In the genomic region with DNA sequence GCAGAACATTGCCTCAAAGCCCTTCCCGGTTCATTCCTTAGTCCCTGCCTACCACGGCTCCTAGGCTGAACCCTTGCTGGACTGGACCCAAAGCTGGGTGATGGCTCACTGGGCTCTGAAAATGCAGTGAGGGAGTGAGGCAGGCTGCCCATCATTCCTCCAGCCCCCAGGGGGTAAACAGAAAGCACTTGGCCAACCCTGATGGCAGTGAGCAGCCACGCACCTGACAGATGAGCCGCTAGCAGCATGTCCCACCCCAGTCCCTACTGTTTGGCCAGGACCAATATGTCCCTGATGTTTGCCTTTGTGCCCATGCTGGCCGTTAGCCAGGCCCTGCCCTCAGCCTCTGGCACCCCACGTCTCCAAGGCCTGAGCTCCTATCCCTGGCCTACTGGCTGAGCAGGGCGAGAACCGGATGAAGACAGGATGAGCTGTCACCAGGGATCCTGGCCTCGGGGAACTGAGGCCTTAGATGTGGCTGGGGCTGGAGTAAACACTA, we compare ENCODE assay signal across 1 cellular context.
TF ChIP-seq lines count a peak whose summit lies in the region.

No MANE protein-coding gene starts in this region.

TF ChIP-seq in HepG2, 621 proteins besides CTCF, POLR2A, EP300 and RAD21 (continued from another document and continues in another):
- TF ChIP-seq, protein P1, sequence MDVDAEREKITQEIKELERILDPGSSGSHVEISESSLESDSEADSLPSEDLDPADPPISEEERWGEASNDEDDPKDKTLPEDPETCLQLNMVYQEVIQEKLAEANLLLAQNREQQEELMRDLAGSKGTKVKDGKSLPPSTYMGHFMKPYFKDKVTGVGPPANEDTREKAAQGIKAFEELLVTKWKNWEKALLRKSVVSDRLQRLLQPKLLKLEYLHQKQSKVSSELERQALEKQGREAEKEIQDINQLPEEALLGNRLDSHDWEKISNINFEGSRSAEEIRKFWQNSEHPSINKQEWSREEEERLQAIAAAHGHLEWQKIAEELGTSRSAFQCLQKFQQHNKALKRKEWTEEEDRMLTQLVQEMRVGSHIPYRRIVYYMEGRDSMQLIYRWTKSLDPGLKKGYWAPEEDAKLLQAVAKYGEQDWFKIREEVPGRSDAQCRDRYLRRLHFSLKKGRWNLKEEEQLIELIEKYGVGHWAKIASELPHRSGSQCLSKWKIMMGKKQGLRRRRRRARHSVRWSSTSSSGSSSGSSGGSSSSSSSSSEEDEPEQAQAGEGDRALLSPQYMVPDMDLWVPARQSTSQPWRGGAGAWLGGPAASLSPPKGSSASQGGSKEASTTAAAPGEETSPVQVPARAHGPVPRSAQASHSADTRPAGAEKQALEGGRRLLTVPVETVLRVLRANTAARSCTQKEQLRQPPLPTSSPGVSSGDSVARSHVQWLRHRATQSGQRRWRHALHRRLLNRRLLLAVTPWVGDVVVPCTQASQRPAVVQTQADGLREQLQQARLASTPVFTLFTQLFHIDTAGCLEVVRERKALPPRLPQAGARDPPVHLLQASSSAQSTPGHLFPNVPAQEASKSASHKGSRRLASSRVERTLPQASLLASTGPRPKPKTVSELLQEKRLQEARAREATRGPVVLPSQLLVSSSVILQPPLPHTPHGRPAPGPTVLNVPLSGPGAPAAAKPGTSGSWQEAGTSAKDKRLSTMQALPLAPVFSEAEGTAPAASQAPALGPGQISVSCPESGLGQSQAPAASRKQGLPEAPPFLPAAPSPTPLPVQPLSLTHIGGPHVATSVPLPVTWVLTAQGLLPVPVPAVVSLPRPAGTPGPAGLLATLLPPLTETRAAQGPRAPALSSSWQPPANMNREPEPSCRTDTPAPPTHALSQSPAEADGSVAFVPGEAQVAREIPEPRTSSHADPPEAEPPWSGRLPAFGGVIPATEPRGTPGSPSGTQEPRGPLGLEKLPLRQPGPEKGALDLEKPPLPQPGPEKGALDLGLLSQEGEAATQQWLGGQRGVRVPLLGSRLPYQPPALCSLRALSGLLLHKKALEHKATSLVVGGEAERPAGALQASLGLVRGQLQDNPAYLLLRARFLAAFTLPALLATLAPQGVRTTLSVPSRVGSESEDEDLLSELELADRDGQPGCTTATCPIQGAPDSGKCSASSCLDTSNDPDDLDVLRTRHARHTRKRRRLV (CRISPR knock-in tag; IDR thresholded peaks at IDR 0.05): no peak
- TF ChIP-seq KAT8 (CRISPR knock-in tag; IDR thresholded peaks at IDR 0.05) (0 out of 2 replicates have a peak, but pooled peaks have one; percentile 25), GLI4 (CRISPR knock-in tag; IDR thresholded peaks at IDR 0.05; ENCODE audit: borderline replicate concordance) (no peak), ETV5 (CRISPR knock-in tag; IDR thresholded peaks at IDR 0.05; ENCODE audit: borderline replicate concordance) (peak; percentile 14; the same call in 1 of the 2 replicates), HES4 (CRISPR knock-in tag; IDR thresholded peaks at IDR 0.05; ENCODE audit: borderline replicate concordance) (0 out of 2 replicates have a peak, but pooled peaks have one; percentile 33), ZNF256 (CRISPR knock-in tag; conservative IDR thresholded peaks at IDR 0.05) (no peak), ELF1 (CRISPR knock-in tag; IDR thresholded peaks at IDR 0.05) (no peak), ZNF652 (CRISPR knock-in tag; IDR thresholded peaks at IDR 0.05; ENCODE audit: borderline replicate concordance, low read depth) (no peak), RXRB (CRISPR knock-in tag; IDR thresholded peaks at IDR 0.05; ENCODE audit: borderline replicate concordance) (no peak), GATA4 (IDR thresholded peaks at IDR 0.05; ENCODE audit: borderline replicate concordance, low read depth) (no peak), ZNF775 (CRISPR knock-in tag; IDR thresholded peaks at IDR 0.05; ENCODE audit: borderline replicate concordance) (no peak), ZNF598 (CRISPR knock-in tag; IDR thresholded peaks at IDR 0.05; ENCODE audit: borderline replicate concordance) (no peak), HNRNPL (IDR thresholded peaks at IDR 0.05; ENCODE audit: low read depth, low read length) (peak; percentile 76; the same call in 1 of the 2 replicates), ZSCAN21 (CRISPR knock-in tag; IDR thresholded peaks at IDR 0.05; ENCODE audit: borderline replicate concordance) (no peak), POLR2G (IDR thresholded peaks at IDR 0.05; ENCODE audit: low read depth, low read length) (no peak), NFKBIZ (CRISPR knock-in tag; IDR thresholded peaks at IDR 0.05) (no peak), SP140L (CRISPR knock-in tag; IDR thresholded peaks at IDR 0.05; ENCODE audit: borderline replicate concordance) (no peak), IKZF4 (CRISPR knock-in tag; IDR thresholded peaks at IDR 0.05; ENCODE audit: borderline replicate concordance, low read depth, not compliant biosample characterization) (no peak), ZNF510 (CRISPR knock-in tag; IDR thresholded peaks at IDR 0.05; ENCODE audit: low read depth) (no peak), ZNF451 (CRISPR knock-in tag; IDR thresholded peaks at IDR 0.05) (no peak), CBX5 (CRISPR knock-in tag; IDR thresholded peaks at IDR 0.05; ENCODE audit: borderline replicate concordance) (peak; percentile 16; the same call in 1 of the 2 replicates), ZNF329 (CRISPR knock-in tag; IDR thresholded peaks at IDR 0.05; ENCODE audit: low read depth) (no peak), MEIS1 (CRISPR knock-in tag; IDR thresholded peaks at IDR 0.05; ENCODE audit: borderline replicate concordance) (no peak), ZNF703 (CRISPR knock-in tag; IDR thresholded peaks at IDR 0.05; ENCODE audit: borderline replicate concordance) (no peak), ZNF737 (CRISPR knock-in tag; IDR thresholded peaks at IDR 0.05; ENCODE audit: borderline replicate concordance) (no peak), FLYWCH1 (CRISPR knock-in tag; IDR thresholded peaks at IDR 0.05) (no peak), REXO4 (CRISPR knock-in tag; IDR thresholded peaks at IDR 0.05; ENCODE audit: borderline replicate concordance) (no peak), FOXM1 (CRISPR knock-in tag; IDR thresholded peaks at IDR 0.05) (no peak), POGZ (CRISPR knock-in tag; IDR thresholded peaks at IDR 0.05) (no peak), NCOA5 (CRISPR knock-in tag; IDR thresholded peaks at IDR 0.05) (no peak), ARNTL (CRISPR knock-in tag; IDR thresholded peaks at IDR 0.05) (no peak), ZNF776 (CRISPR knock-in tag; IDR thresholded peaks at IDR 0.05) (no peak), RAD51 (IDR thresholded peaks at IDR 0.05; ENCODE audit: borderline replicate concordance) (no peak), NKX3-1 (CRISPR knock-in tag; IDR thresholded peaks at IDR 0.05) (no peak), ZFYVE20 (CRISPR knock-in tag; IDR thresholded peaks at IDR 0.05; ENCODE audit: borderline replicate concordance, low read depth) (no peak), MED13 (CRISPR knock-in tag; IDR thresholded peaks at IDR 0.05) (no peak)
- TF ChIP-seq, protein P2, sequence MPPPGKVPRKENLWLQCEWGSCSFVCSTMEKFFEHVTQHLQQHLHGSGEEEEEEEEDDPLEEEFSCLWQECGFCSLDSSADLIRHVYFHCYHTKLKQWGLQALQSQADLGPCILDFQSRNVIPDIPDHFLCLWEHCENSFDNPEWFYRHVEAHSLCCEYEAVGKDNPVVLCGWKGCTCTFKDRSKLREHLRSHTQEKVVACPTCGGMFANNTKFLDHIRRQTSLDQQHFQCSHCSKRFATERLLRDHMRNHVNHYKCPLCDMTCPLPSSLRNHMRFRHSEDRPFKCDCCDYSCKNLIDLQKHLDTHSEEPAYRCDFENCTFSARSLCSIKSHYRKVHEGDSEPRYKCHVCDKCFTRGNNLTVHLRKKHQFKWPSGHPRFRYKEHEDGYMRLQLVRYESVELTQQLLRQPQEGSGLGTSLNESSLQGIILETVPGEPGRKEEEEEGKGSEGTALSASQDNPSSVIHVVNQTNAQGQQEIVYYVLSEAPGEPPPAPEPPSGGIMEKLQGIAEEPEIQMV (CRISPR knock-in tag; IDR thresholded peaks at IDR 0.05; ENCODE audit: low read depth): no peak
- TF ChIP-seq, protein P3, sequence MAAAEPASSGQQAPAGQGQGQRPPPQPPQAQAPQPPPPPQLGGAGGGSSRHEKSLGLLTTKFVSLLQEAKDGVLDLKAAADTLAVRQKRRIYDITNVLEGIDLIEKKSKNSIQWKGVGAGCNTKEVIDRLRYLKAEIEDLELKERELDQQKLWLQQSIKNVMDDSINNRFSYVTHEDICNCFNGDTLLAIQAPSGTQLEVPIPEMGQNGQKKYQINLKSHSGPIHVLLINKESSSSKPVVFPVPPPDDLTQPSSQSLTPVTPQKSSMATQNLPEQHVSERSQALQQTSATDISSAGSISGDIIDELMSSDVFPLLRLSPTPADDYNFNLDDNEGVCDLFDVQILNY (CRISPR knock-in tag; conservative IDR thresholded peaks at IDR 0.05): no peak
- TF ChIP-seq, protein P4, sequence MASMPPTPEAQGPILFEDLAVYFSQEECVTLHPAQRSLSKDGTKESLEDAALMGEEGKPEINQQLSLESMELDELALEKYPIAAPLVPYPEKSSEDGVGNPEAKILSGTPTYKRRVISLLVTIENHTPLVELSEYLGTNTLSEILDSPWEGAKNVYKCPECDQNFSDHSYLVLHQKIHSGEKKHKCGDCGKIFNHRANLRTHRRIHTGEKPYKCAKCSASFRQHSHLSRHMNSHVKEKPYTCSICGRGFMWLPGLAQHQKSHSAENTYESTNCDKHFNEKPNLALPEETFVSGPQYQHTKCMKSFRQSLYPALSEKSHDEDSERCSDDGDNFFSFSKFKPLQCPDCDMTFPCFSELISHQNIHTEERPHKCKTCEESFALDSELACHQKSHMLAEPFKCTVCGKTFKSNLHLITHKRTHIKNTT (CRISPR knock-in tag; IDR thresholded peaks at IDR 0.05): no peak
- TF ChIP-seq, protein P5, sequence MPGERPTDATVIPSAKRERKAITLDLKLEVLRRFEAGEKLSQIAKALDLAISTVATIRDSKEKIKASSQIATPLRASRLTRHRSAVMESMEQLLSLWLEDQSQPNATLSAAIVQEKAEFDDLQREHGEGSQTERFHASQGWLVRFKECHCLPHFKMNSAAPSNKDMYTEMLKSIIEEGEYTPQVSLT (CRISPR knock-in tag; IDR thresholded peaks at IDR 0.05; ENCODE audit: borderline replicate concordance, low read depth): no peak
- TF ChIP-seq, protein P6, sequence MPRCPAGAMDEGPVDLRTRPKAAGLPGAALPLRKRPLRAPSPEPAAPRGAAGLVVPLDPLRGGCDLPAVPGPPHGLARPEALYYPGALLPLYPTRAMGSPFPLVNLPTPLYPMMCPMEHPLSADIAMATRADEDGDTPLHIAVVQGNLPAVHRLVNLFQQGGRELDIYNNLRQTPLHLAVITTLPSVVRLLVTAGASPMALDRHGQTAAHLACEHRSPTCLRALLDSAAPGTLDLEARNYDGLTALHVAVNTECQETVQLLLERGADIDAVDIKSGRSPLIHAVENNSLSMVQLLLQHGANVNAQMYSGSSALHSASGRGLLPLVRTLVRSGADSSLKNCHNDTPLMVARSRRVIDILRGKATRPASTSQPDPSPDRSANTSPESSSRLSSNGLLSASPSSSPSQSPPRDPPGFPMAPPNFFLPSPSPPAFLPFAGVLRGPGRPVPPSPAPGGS (CRISPR knock-in tag; IDR thresholded peaks at IDR 0.05): no peak
- TF ChIP-seq, protein P7, sequence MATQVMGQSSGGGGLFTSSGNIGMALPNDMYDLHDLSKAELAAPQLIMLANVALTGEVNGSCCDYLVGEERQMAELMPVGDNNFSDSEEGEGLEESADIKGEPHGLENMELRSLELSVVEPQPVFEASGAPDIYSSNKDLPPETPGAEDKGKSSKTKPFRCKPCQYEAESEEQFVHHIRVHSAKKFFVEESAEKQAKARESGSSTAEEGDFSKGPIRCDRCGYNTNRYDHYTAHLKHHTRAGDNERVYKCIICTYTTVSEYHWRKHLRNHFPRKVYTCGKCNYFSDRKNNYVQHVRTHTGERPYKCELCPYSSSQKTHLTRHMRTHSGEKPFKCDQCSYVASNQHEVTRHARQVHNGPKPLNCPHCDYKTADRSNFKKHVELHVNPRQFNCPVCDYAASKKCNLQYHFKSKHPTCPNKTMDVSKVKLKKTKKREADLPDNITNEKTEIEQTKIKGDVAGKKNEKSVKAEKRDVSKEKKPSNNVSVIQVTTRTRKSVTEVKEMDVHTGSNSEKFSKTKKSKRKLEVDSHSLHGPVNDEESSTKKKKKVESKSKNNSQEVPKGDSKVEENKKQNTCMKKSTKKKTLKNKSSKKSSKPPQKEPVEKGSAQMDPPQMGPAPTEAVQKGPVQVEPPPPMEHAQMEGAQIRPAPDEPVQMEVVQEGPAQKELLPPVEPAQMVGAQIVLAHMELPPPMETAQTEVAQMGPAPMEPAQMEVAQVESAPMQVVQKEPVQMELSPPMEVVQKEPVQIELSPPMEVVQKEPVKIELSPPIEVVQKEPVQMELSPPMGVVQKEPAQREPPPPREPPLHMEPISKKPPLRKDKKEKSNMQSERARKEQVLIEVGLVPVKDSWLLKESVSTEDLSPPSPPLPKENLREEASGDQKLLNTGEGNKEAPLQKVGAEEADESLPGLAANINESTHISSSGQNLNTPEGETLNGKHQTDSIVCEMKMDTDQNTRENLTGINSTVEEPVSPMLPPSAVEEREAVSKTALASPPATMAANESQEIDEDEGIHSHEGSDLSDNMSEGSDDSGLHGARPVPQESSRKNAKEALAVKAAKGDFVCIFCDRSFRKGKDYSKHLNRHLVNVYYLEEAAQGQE (IDR thresholded peaks at IDR 0.05; ENCODE audit: borderline replicate concordance in 1 of 2, low read depth in 1 of 2, low read length in 2 of 2): no peak
- TF ChIP-seq, protein P8, sequence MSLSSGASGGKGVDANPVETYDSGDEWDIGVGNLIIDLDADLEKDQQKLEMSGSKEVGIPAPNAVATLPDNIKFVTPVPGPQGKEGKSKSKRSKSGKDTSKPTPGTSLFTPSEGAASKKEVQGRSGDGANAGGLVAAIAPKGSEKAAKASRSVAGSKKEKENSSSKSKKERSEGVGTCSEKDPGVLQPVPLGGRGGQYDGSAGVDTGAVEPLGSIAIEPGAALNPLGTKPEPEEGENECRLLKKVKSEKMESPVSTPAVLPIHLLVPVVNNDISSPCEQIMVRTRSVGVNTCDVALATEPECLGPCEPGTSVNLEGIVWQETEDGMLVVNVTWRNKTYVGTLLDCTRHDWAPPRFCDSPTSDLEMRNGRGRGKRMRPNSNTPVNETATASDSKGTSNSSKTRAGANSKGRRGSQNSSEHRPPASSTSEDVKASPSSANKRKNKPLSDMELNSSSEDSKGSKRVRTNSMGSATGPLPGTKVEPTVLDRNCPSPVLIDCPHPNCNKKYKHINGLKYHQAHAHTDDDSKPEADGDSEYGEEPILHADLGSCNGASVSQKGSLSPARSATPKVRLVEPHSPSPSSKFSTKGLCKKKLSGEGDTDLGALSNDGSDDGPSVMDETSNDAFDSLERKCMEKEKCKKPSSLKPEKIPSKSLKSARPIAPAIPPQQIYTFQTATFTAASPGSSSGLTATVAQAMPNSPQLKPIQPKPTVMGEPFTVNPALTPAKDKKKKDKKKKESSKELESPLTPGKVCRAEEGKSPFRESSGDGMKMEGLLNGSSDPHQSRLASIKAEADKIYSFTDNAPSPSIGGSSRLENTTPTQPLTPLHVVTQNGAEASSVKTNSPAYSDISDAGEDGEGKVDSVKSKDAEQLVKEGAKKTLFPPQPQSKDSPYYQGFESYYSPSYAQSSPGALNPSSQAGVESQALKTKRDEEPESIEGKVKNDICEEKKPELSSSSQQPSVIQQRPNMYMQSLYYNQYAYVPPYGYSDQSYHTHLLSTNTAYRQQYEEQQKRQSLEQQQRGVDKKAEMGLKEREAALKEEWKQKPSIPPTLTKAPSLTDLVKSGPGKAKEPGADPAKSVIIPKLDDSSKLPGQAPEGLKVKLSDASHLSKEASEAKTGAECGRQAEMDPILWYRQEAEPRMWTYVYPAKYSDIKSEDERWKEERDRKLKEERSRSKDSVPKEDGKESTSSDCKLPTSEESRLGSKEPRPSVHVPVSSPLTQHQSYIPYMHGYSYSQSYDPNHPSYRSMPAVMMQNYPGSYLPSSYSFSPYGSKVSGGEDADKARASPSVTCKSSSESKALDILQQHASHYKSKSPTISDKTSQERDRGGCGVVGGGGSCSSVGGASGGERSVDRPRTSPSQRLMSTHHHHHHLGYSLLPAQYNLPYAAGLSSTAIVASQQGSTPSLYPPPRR (CRISPR knock-in tag; IDR thresholded peaks at IDR 0.05; ENCODE audit: borderline replicate concordance): 0 out of 2 replicates have a peak, but pooled peaks have one; percentile 36
